13 cellular contexts compared by ENCODE assay signal in the genomic region with DNA sequence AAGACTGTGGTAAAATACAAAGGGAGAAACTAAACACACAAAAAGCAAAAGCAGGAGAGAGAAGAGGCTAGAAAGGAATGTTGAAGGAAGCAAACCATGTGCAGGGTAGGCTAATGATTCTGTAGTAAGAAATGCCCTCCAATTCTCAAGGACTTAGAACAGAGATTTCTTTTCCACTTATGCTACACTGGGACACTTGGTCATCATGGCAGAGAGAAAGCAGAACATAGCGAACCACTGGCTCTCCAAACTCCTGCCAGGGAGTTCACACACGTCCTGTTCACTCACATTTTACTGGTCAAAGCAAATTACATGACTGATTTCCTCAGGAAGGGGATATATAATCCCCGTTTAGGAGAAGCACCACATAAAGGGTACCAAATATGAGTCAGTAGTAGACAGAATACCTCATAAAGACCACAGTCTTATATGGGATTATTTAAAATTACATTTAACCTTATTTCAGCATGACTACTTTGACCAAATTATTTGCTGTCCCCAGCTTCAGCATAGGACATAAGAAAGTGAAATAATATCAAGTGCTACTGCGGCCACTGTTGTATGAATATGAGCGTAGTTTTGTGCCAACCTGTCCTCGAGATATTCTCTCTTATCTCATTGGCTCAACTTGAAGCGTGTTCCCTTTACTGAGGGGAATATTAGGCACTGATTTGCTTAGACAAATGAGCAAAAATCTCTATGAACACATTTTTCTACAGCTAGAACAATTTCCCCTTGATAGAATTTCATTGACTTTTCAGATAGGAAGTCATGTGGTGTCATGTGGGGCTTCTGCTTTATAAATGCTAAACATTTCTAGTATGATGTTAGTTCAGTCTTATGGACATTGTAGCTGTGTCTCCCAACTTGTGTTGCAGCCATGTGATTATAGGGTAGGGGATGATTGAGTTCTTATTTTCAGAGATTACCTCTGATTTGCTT.
"Had no signal": no experiment of that assay in that cellular context is flagged by ENCODE, and none has a peak within 500 bp of the region (broad histone marks: within the 10 kb centered on the region; RNA-seq: fewer than 3 reads in every experiment).

No MANE protein-coding gene starts in this region.

- DNase-seq: activated CD4-positive, alpha-beta T cell treated with anti-CD3 and anti-CD28 coated beads for 36 hours; activated naive CD4-positive, alpha-beta T cell treated with anti-CD3 and anti-CD28 coated beads, Interleukin-2, amount 10 ng/mL, durations not matched to agents 7 days and 5 days; activated T-cell treated with anti-CD3 and anti-CD28 coated beads for 4 hours; effector memory CD4-positive, alpha-beta T cell; immature natural killer cell; mesendoderm; stimulated activated CD4-positive, alpha-beta T cell treated with anti-CD3 and anti-CD28 coated beads, Interleukin-15, amount 100 ng/mL, for 24 hours; stimulated activated CD4-positive, alpha-beta T cell treated with anti-CD3 and anti-CD28 coated beads, Interleukin-4, amount 100 ng/mL, for 24 hours; T-helper 1 cell; upper lobe of right lung; WERI-Rb-1 had no signal

- H3K4me1 ChIP-seq: upper lobe of right lung had no signal

- H3K9me3 ChIP-seq: upper lobe of right lung had no signal

- H3K27ac ChIP-seq: upper lobe of right lung, WERI-Rb-1 had no signal

- H3K4me3 ChIP-seq: upper lobe of right lung had no signal

- H3K36me3 ChIP-seq: upper lobe of right lung, WERI-Rb-1 had no signal

- ATAC-seq: activated CD4-positive, alpha-beta T cell treated with anti-CD3 and anti-CD28 coated beads for 36 hours; activated T-helper 17 cell treated with anti-CD3 and anti-CD28 coated beads, Interleukin-2, amount 50 U/mL, for 72 hours; left lobe of liver; upper lobe of right lung had no signal

- H3K27me3 ChIP-seq: upper lobe of right lung had no signal
